14 cellular contexts compared by ENCODE assay signal in the genomic region with DNA sequence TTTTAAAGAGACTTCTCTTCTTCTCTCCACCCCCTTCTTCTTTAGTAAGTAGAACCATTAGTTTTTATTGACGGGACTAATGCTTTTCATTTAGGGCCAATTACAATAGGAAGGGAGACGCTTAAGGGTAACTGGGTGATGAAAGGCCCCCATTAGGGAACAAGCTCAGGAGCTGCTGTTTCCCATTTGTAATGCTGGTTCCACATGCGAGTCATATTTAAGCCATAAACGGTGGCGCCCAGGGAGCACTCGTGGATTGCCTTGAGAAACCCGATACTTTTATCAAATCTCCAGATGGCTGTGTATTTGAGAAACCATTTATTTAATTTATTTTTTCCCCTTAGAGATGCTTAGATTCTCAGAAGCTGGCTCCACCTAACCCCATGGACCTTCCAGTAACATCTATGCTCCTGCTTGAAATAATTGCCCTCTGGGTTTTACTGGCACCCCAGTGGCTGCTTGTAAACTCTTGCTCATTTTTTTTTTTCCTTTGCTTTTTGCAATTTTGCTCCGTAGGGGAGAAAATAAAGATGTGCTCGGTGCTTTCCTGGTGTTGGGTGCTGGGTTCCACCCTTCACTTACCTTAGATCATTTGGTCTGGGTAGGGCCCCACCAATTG.
"Had no signal": no experiment of that assay in that cellular context is flagged by ENCODE, and none has a peak within 500 bp of the region (broad histone marks: within the 10 kb centered on the region; RNA-seq: fewer than 3 reads in every experiment).

No MANE protein-coding gene starts in this region.

- H3K4me3 ChIP-seq: breast epithelium, lung, smooth muscle cell, thyroid gland, uterus had no signal

- H3K27me3 ChIP-seq: breast epithelium, neutrophil, thyroid gland, uterus had no signal

- DNase-seq: activated CD4-positive, alpha-beta memory T cell treated with anti-CD3 and anti-CD28 coated beads for 36 hours; activated CD4-positive, CD25-positive, alpha-beta regulatory T cell treated with anti-CD3 and anti-CD28 coated beads, Interleukin-2, amount 50 U/mL, for 72 hours; activated naive CD8-positive, alpha-beta T cell treated with anti-CD3 and anti-CD28 coated beads, Interleukin-2, amount 10 ng/mL, durations not matched to agents 7 days and 5 days; activated T-cell treated with anti-CD3 and anti-CD28 coated beads, Interleukin-2, amount 50 U/mL, for 72 hours; aorta; left colon; naive thymus-derived CD4-positive, alpha-beta T cell; thyroid gland had no signal

- H3K27ac ChIP-seq: breast epithelium, foreskin keratinocyte, neutrophil, thyroid gland had no signal

- H3K4me1 ChIP-seq: breast epithelium, foreskin keratinocyte, thyroid gland, uterus had no signal

- H3K9me3 ChIP-seq: breast epithelium, neutrophil, thyroid gland, uterus had no signal

- H3K36me3 ChIP-seq: breast epithelium, neutrophil, thyroid gland, uterus had no signal
